In genomic region chr15:100932676-100933348, GRCh38 we compare ENCODE assay signal across 23 cellular contexts. TPM values are rescaled to one million over a fixed set of nuclear protein-coding genes. Genes with fewer than 3 reads are reported as not detected.
DNase-seq lines count a peak whose midpoint lies in the region; ATAC-seq, FAIRE-seq and TF ChIP-seq lines count a peak whose summit lies in the region.
"Had no signal": no experiment of that assay in that cellular context is flagged by ENCODE, and none has a peak within 500 bp of the region (broad histone marks: within the 10 kb centered on the region; RNA-seq: fewer than 3 reads in every experiment).

No MANE protein-coding gene starts in this region.

- RAD21 ChIA-PET in GM12878 (lab: Charles Lee; ENCODE audit: unreplicated experiment), result interaction anchor here (1.9 to 2.0 kb wide), 2 partner anchors 11 to 15 kb away, joined by 5 read pairs; no protein-coding TSS in a partner anchor

- no peak for TF ChIP-seq POLR2A in GM12878 (IDR thresholded peaks at IDR 0.05; ENCODE audit: low read depth, low read length)

- H3K9ac ChIP-seq in BLaER1, result no peak overlapping the region
- no peak overlapping the region for H3K9ac ChIP-seq in GM12878 (ENCODE audit: control insufficient read depth, insufficient read depth, low read length)
- no peak overlapping the region for H3K9ac ChIP-seq in PC-3 (ENCODE audit: low read length)

- H3K4me1 ChIP-seq in BLaER1 (peaks cover 75% of the 10 kb centered on the region), GM12878 (ENCODE audit: control insufficient read depth, insufficient read depth, low read length) (peaks cover 68% of the 10 kb centered on the region), PC-3 (ENCODE audit: insufficient read depth, low read length) (peaks cover 19% of the 10 kb centered on the region)
- H3K4me1 ChIP-seq: tibial artery had no signal

- H3K36me3 ChIP-seq in BLaER1, result no peaks in the 10 kb centered on the region
- peaks cover 4 to 28% of the 10 kb centered on the region in 2 experiments for H3K36me3 ChIP-seq in GM12878 (ENCODE audit: control insufficient read depth in 2 of 2, insufficient read depth in 2 of 2, low read length in 1 of 2)
- no peaks in the 10 kb centered on the region for H3K36me3 ChIP-seq in PC-3 (ENCODE audit: low read depth, low read length)

- WGBS in GM12878 (ENCODE audit: insufficient coverage, insufficient replicate concordance, low lambda C conversion rate, missing lambda C conversion rate), result 86% methylated on average over 7 of the region's 7 CpGs

- H3K9me3 ChIP-seq in BLaER1, result no peaks in the 10 kb centered on the region
- H3K9me3 ChIP-seq in GM12878 (replicated peaks; ENCODE audit: control insufficient read depth, insufficient read depth, low read length), result no peaks in the 10 kb centered on the region
- H3K9me3 ChIP-seq in PC-3 (ENCODE audit: low read length), result no peaks in the 10 kb centered on the region
- H3K9me3 ChIP-seq: tibial artery had no signal

- no peak overlapping the region for H2AFZ ChIP-seq in GM12878 (ENCODE audit: control insufficient read depth, low read depth, low read length)
- H2AFZ ChIP-seq in PC-3 (ENCODE audit: low read length), result no peak overlapping the region

- H3K27me3 ChIP-seq in BLaER1, result no peaks in the 10 kb centered on the region
- H3K27me3 ChIP-seq in GM12878 (replicated peaks in 1 of 2; ENCODE audit: control insufficient read depth in 2 of 2, insufficient read depth in 2 of 2, low read length in 1 of 2), result no peaks in the 10 kb centered on the region
- H3K27me3 ChIP-seq in PC-3 (ENCODE audit: low read length), result no peaks in the 10 kb centered on the region
- H3K27me3 ChIP-seq: tibial artery had no signal

- SMC1A ChIA-PET in GM12878 (lab: Charles Lee; ENCODE audit: uncharacterized antibody, unreplicated experiment), result interaction anchor here (1.8 kb wide), 1 partner anchor 15 kb away, joined by 11 read pairs; no protein-coding TSS in a partner anchor

- TF ChIP-seq RAD21 in GM12878 (IDR thresholded peaks at IDR 0.05; ENCODE audit: insufficient read depth, low read depth, low read length), result no peak

- H3F3A ChIP-seq in PC-3 (ENCODE audit: low read length, unreplicated experiment), result no peaks in the 10 kb centered on the region

- H3K79me2 ChIP-seq in GM12878 (ENCODE audit: control insufficient read depth, insufficient read depth, low read length) (peaks cover 25% of the 10 kb centered on the region), PC-3 (ENCODE audit: low read length) (no peaks in the 10 kb centered on the region)

- peaks cover 6% of the 10 kb centered on the region for H3K27me3 Mint-ChIP-seq in activated CD4-positive, alpha-beta memory T cell treated with anti-CD3 and anti-CD28 coated beads for 36 hours
- H3K27me3 Mint-ChIP-seq: stimulated activated naive CD8-positive, alpha-beta T cell treated with anti-CD3 and anti-CD28 coated beads, Interleukin-15, Interleukin-2, amounts not matched to agents 100 ng/mL and 50 ng/mL, for 24 hours had no signal

- TF ChIP-seq CTCF in GM12878 (IDR thresholded peaks at IDR 0.05 in 2 of 3, conservative IDR thresholded peaks at IDR 0.05 in 1 of 3; ENCODE audit: control insufficient read depth in 2 of 3, extremely low read depth in 1 of 3, insufficient read depth in 1 of 3, low read depth in 3 of 3, low read length in 3 of 3) (no peak), PC-3 (conservative IDR thresholded peaks at IDR 0.05; ENCODE audit: low read depth, low read length) (no peak)

- DNase-seq in GM18507 (ENCODE audit: extremely low spot score, insufficient read length, low read depth) (no peak), M059J (ENCODE audit: low read depth) (peak; percentile 58), GM12878 (ENCODE audit: low read depth, low spot score) (no peak), DMS153 treated with DMSO at 0.1 percent for 48 hours (lab: John Stamatoyannopoulos, UW; ENCODE audit: unreplicated experiment) (no peak), PC-3 (no peak), NCI-H748 treated with DMSO at 0.1 percent for 48 hours (lab: John Stamatoyannopoulos, UW) (no peak)
- no peak for DNase-seq in activated CD4-positive, alpha-beta memory T cell treated with anti-CD3 and anti-CD28 coated beads for 36 hours
- DNase-seq: activated CD4-positive, CD25-positive, alpha-beta regulatory T cell treated with anti-CD3 and anti-CD28 coated beads, Interleukin-2, amount 50 U/mL, for 72 hours; activated T-cell treated with anti-CD3 and anti-CD28 coated beads, Interleukin-2, amount 50 U/mL, for 1 hour; CD4-positive, CD25-positive, alpha-beta regulatory T cell; NCI-H1048; NCI-H1930; NCI-H69; OCI-M1; SHP77 treated with DMSO at 0.1 percent for 48 hours; tibial artery had no signal

- no peaks in the 10 kb centered on the region for H3K4me1 Mint-ChIP-seq in activated CD4-positive, alpha-beta memory T cell treated with anti-CD3 and anti-CD28 coated beads for 36 hours (ENCODE audit: low read depth)
- H3K4me1 Mint-ChIP-seq: CD4-positive, CD25-positive, alpha-beta regulatory T cell had no signal

- H4K20me1 ChIP-seq in BLaER1, result no peaks in the 10 kb centered on the region
- H4K20me1 ChIP-seq in GM12878 (ENCODE audit: control insufficient read depth, insufficient read depth), result 0 out of 2 replicates have a peak, but pooled peaks cover 2% of the 10 kb centered on the region
- no peaks in the 10 kb centered on the region for H4K20me1 ChIP-seq in PC-3 (ENCODE audit: low read length)

- no peak overlapping the region for H3K4me3 Mint-ChIP-seq in activated CD4-positive, alpha-beta memory T cell treated with anti-CD3 and anti-CD28 coated beads for 36 hours
- H3K4me3 Mint-ChIP-seq: brain; CD4-positive, CD25-positive, alpha-beta regulatory T cell; stimulated activated naive CD8-positive, alpha-beta T cell treated with anti-CD3 and anti-CD28 coated beads, Interleukin-15, Interleukin-2, amounts not matched to agents 100 ng/mL and 50 ng/mL, for 24 hours had no signal

- H3K36me3 Mint-ChIP-seq in activated CD4-positive, alpha-beta memory T cell treated with anti-CD3 and anti-CD28 coated beads for 36 hours, result no peaks in the 10 kb centered on the region
- H3K36me3 Mint-ChIP-seq: brain; CD4-positive, CD25-positive, alpha-beta regulatory T cell had no signal

- BruUV-seq in GM12878 (replicated peaks; lab: Mats Ljungman, UMichigan), result no TSS peak
- no TSS peak for BruUV-seq in PC-3 (replicated peaks; lab: Mats Ljungman, UMichigan)

- FAIRE-seq in GM18507 (lab: Jason Lieb, UNC) (peak; percentile 35), GM12878 (lab: Jason Lieb, UNC) (no peak)
- FAIRE-seq: G401.6 had no signal

- H3K27ac Mint-ChIP-seq in activated CD4-positive, alpha-beta memory T cell treated with anti-CD3 and anti-CD28 coated beads for 36 hours, result no peak overlapping the region
- H3K27ac Mint-ChIP-seq: brain; CD4-positive, CD25-positive, alpha-beta regulatory T cell; stimulated activated naive CD8-positive, alpha-beta T cell treated with anti-CD3 and anti-CD28 coated beads, Interleukin-15, Interleukin-2, amounts not matched to agents 100 ng/mL and 50 ng/mL, for 24 hours had no signal

- no peaks in the 10 kb centered on the region for H3K9me3 Mint-ChIP-seq in activated CD4-positive, alpha-beta memory T cell treated with anti-CD3 and anti-CD28 coated beads for 36 hours
- H3K9me3 Mint-ChIP-seq: brain; stimulated activated naive CD8-positive, alpha-beta T cell treated with anti-CD3 and anti-CD28 coated beads, Interleukin-15, Interleukin-2, amounts not matched to agents 100 ng/mL and 50 ng/mL, for 24 hours had no signal

- no peaks in the 10 kb centered on the region for H3K9me2 ChIP-seq in PC-3 (replicated peaks; ENCODE audit: low read length)

- H3K4me3 ChIP-seq in BLaER1 (no peak overlapping the region), GM12878 (no peak overlapping the region), PC-3 (ENCODE audit: low read length) (no peak overlapping the region)
- H3K4me3 ChIP-seq: lung, tibial artery had no signal

- in situ Hi-C loops in GM12878 (cut with MboI), result loop anchor here (25.0 kb wide), 1 partner anchor 1421 kb away; no protein-coding TSS in a partner anchor

- H3K4me2 ChIP-seq in BLaER1, result peak overlapping the region; percentile 49
- peak overlapping the region; percentile 38; the same call in 1 of the 2 replicates for H3K4me2 ChIP-seq in GM12878 (ENCODE audit: control insufficient read depth, insufficient read depth)
- no peak overlapping the region for H3K4me2 ChIP-seq in PC-3 (ENCODE audit: low read length)

- H3K27ac ChIP-seq in BLaER1, result no peak overlapping the region
- peak overlapping the region; percentile 9; the same call in 1 of the 2 replicates for H3K27ac ChIP-seq in GM12878 (ENCODE audit: control insufficient read depth, insufficient read depth)
- H3K27ac ChIP-seq in PC-3 (ENCODE audit: low read length), result no peak overlapping the region
- H3K27ac ChIP-seq: tibial artery had no signal

- intact Hi-C loops in GM12878 (cut with micrococcal nuclease; ENCODE audit: unreplicated experiment), result no loop called here
- intact Hi-C loops in activated CD4-positive, alpha-beta memory T cell treated with anti-CD3 and anti-CD28 coated beads for 36 hours (cut with micrococcal nuclease), result no loop called here
- intact Hi-C loops in PC-3 (cut with micrococcal nuclease), result no loop called here

- CTCF ChIA-PET in GM12878 (lab: Yijun Ruan, JAX), result interaction anchor here (1.9 to 4.0 kb wide), 2 partner anchors 11 to 75 kb away, joined by 5 to 33 read pairs; no protein-coding TSS in a partner anchor
- CTCF ChIA-PET in activated CD4-positive, alpha-beta memory T cell treated with anti-CD3 and anti-CD28 coated beads for 36 hours (lab: Charles Lee), result no interaction called here
- CTCF ChIA-PET in PC-3 (lab: Charles Lee), result no interaction called here

- no peak for TF ChIP-seq EP300 in GM12878 (IDR thresholded peaks at IDR 0.05; ENCODE audit: borderline replicate concordance in 1 of 2, control insufficient read depth in 1 of 2, low read depth in 2 of 2, low read length in 2 of 2)

- ATAC-seq in GM12878 (no peak), PC-3 (no peak)
- ATAC-seq: HCT116, sciatic nerve had no signal

- POLR2A ChIA-PET in GM12878 (lab: Charles Lee), result interaction anchor here (0.6 to 2.8 kb wide), 4 partner anchors 11 to 93 kb away, joined by 4 to 17 read pairs (median 6); no protein-coding TSS in a partner anchor
- POLR2A ChIA-PET in activated CD4-positive, alpha-beta memory T cell treated with anti-CD3 and anti-CD28 coated beads for 36 hours (lab: Charles Lee), result no interaction called here
- POLR2A ChIA-PET in PC-3 (lab: Charles Lee; ENCODE audit: unreplicated experiment), result no interaction called here

RNA-seq across cellular contexts. Expression of gene LRRK1, which starts 13.7 kb away (rescaled TPM):
- total RNA-seq in M059J (2014; rRNA removed; shearing (Covaris generic)), result 0.20 and 1.7 TPM in 2 replicates
- total RNA-seq in GM12878 (2013; cell fraction: nucleolus; rRNA removed), result 120 and 150 TPM in 2 replicates
- total RNA-seq in GM12878 (2014; rRNA removed), result 15.6 and 23.0 TPM in 2 replicates
- 13.1 and 13.5 TPM in 2 replicates for total RNA-seq in GM12878 (2014; rRNA removed; fragmentation: Illumina TruSeq; extraction: Trizol)
- 51.5 and 58.3 TPM in 2 replicates for total RNA-seq in GM12878 (2021)
- polyA plus RNA-seq in GM12878 (2011; ENCODE audit: low read depth), result 14.1 TPM
- 14.0 and 23.0 TPM in 2 replicates for polyA plus RNA-seq in GM12878 (2011; rRNA removed)
- polyA plus RNA-seq in GM12878 (2011; cell fraction: cytosol; rRNA removed), result 20.3 and 21.9 TPM in 2 replicates
- polyA plus RNA-seq in GM12878 (2011; cell fraction: nucleus; rRNA removed), result 82.2 and 90.7 TPM in 2 replicates
- polyA plus RNA-seq in GM12878 (2012), result 29.5 and 30.8 TPM in 2 replicates
- 14.8 and 17.5 TPM in 2 replicates for polyA plus RNA-seq in GM12878 (2014; fragmentation: Illumina TruSeq; extraction: Trizol)
- 1 to 10 TPM; 2.2 to 2.7 TPM for polyA plus RNA-seq in GM12878 (2014; fragmentation: Nextera tagmentation; extraction: Ambion mirVana)
- polyA plus RNA-seq in GM12878 (2014; rRNA removed), result 29.9 and 33.8 TPM in 2 replicates
- 10 to 100 TPM; 13.9 to 18.3 TPM for polyA plus RNA-seq in GM12878 (2016; fragmentation: Nextera tagmentation; extraction: Ambion mirVana)
- polyA minus RNA-seq in GM12878 (2011; rRNA and poly(A)+ RNA removed), result 26.7 and 37.6 TPM in 2 replicates
- 14.2 and 22.7 TPM in 2 replicates for polyA minus RNA-seq in GM12878 (2011; cell fraction: cytosol; rRNA and poly(A)+ RNA removed)
- 60.9 and 92.6 TPM in 2 replicates for polyA minus RNA-seq in GM12878 (2011; cell fraction: nucleus; rRNA and poly(A)+ RNA removed)
- under 1 TPM; 0.41 to 0.71 TPM for total RNA-seq in activated CD4-positive, alpha-beta memory T cell treated with anti-CD3 and anti-CD28 coated beads for 36 hours
- total RNA-seq in PC-3 (2014; rRNA removed), result 7.0 and 11.4 TPM in 2 replicates

RNA-seq across cellular contexts. Expression of gene ALDH1A3, which starts 53.2 kb away (rescaled TPM):
- total RNA-seq in M059J (2014; rRNA removed; shearing (Covaris generic)), result 343 and 350 TPM in 2 replicates
- not detected in 2 replicates for total RNA-seq in GM12878 (2013; cell fraction: nucleolus; rRNA removed)
- total RNA-seq in GM12878 (2014; rRNA removed), result 0.05 and 0.06 TPM in 2 replicates
- total RNA-seq in GM12878 (2014; rRNA removed; fragmentation: Illumina TruSeq; extraction: Trizol), result 0.14 and 0.22 TPM in 2 replicates
- total RNA-seq in GM12878 (2021), result 0.23 and 0.45 TPM in 2 replicates
- not detected for polyA plus RNA-seq in GM12878 (2011; ENCODE audit: low read depth)
- 0.69 and 1.0 TPM in 2 replicates for polyA plus RNA-seq in GM12878 (2011; rRNA removed)
- 0.32 and 0.43 TPM in 2 replicates for polyA plus RNA-seq in GM12878 (2011; cell fraction: cytosol; rRNA removed)
- 0.97 and 1.3 TPM in 2 replicates for polyA plus RNA-seq in GM12878 (2011; cell fraction: nucleus; rRNA removed)
- polyA plus RNA-seq in GM12878 (2012), result 0.27 and 0.31 TPM in 2 replicates
- 0.12 TPM in 1 of 2 replicates, not detected in the other for polyA plus RNA-seq in GM12878 (2014; fragmentation: Illumina TruSeq; extraction: Trizol)
- under 1 TPM; 0.09 to 0.14 TPM for polyA plus RNA-seq in GM12878 (2014; fragmentation: Nextera tagmentation; extraction: Ambion mirVana)
- polyA plus RNA-seq in GM12878 (2014; rRNA removed), result 0.13 and 0.16 TPM in 2 replicates
- polyA plus RNA-seq in GM12878 (2016; fragmentation: Nextera tagmentation; extraction: Ambion mirVana), result under 1 TPM; 0.21 to 0.37 TPM
- 0.44 and 0.82 TPM in 2 replicates for polyA minus RNA-seq in GM12878 (2011; rRNA and poly(A)+ RNA removed)
- polyA minus RNA-seq in GM12878 (2011; cell fraction: cytosol; rRNA and poly(A)+ RNA removed), result not detected in 2 replicates
- polyA minus RNA-seq in GM12878 (2011; cell fraction: nucleus; rRNA and poly(A)+ RNA removed), result 1.2 and 3.0 TPM in 2 replicates
- not detected for total RNA-seq in activated CD4-positive, alpha-beta memory T cell treated with anti-CD3 and anti-CD28 coated beads for 36 hours
- 5,398 and 6,043 TPM in 2 replicates for total RNA-seq in PC-3 (2014; rRNA removed)
- total RNA-seq: CD4-positive, CD25-positive, alpha-beta regulatory T cell had no signal
- polyA plus RNA-seq: CD4-positive, CD25-positive, alpha-beta regulatory T cell had no signal

Comparison
In these comparisons a context has a peak if more than half of its experiments do, and no peak if none do; other contexts are left out.
1. RNA of gene ALDH1A3, which starts 53.2 kb away (total RNA-seq): 5,398 to 6,043 TPM in PC-3 and 343 to 350 TPM in M059J; 0.05 to 0.45 TPM in GM12878 and not detected in activated CD4-positive, alpha-beta memory T cell treated with anti-CD3 and anti-CD28 coated beads for 36 hours; every median in the first group is over 100 times any median in the second.